In the genomic region with DNA sequence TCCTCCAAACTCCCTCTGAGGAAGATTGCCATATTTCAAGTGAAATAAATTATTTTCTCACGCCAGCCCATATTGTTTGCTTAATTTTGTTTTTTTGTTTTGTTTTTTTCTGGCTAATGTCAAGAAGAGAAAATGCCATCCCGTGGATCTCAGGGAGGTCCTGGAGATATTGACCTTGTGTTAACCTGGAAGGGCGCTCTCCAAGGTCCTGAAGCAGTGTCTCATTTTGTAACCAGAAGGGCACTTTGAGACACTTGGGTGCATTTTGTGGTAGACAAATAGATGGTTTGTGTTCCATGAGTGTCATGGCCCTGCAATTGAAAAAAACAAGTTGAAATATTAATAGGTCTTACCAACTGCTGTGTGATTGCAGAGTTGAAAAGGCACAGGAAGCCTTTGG, we compare ENCODE assay signal across 11 cellular contexts.
DNase-seq lines count a peak whose midpoint lies in the region; ATAC-seq and TF ChIP-seq lines count a peak whose summit lies in the region.
"Had no signal": no experiment of that assay in that cellular context is flagged by ENCODE, and none has a peak within 500 bp of the region (broad histone marks: within the 10 kb centered on the region; RNA-seq: fewer than 3 reads in every experiment).

No MANE protein-coding gene starts in this region.

- H3K36me3 ChIP-seq in uterus (no peaks in the 10 kb centered on the region), tibial artery (no peaks in the 10 kb centered on the region)

- no peaks in the 10 kb centered on the region for H3K36me3 Mint-ChIP-seq in stimulated activated effector memory CD8-positive, alpha-beta T cell treated with anti-CD3 and anti-CD28 coated beads, Interleukin-12 subunit alpha, Interleukin-12 subunit beta, amount 100 ng/mL, for 72 hours
- H3K36me3 Mint-ChIP-seq: CD4-positive, alpha-beta memory T cell had no signal

- no peaks in the 10 kb centered on the region for H3K4me1 Mint-ChIP-seq in stimulated activated naive CD8-positive, alpha-beta T cell treated with anti-CD3 and anti-CD28 coated beads, Interleukin-15, amount 100 ng/mL, for 72 hours
- no peaks in the 10 kb centered on the region for H3K4me1 Mint-ChIP-seq in stimulated activated effector memory CD8-positive, alpha-beta T cell treated with anti-CD3 and anti-CD28 coated beads, Interleukin-12 subunit alpha, Interleukin-12 subunit beta, amount 100 ng/mL, for 72 hours
- H3K4me1 Mint-ChIP-seq: CD4-positive, alpha-beta memory T cell had no signal

- H3K4me3 ChIP-seq in epithelial cell of esophagus (ENCODE audit: low read length): no peak overlapping the region
- H3K4me3 ChIP-seq in uterus: no peak overlapping the region
- H3K4me3 ChIP-seq in tibial artery: no peak overlapping the region
- H3K4me3 ChIP-seq: dorsolateral prefrontal cortex had no signal

- H3K9me3 ChIP-seq in uterus (no peaks in the 10 kb centered on the region), tibial artery (no peaks in the 10 kb centered on the region)

- peak; percentile 6 for DNase-seq in stimulated activated naive CD8-positive, alpha-beta T cell treated with anti-CD3 and anti-CD28 coated beads, Interleukin-15, Interleukin-2, amounts not matched to agents 100 U/mL and 50 U/mL, for 24 hours
- DNase-seq in stimulated activated naive CD8-positive, alpha-beta T cell treated with anti-CD3 and anti-CD28 coated beads, Interleukin-15, amount 100 ng/mL, for 72 hours: no peak
- DNase-seq in NAMALWA (ENCODE audit: low spot score) (peak; percentile 16), epithelial cell of esophagus (ENCODE audit: low read depth) (peak; percentile 2), uterus (no peak), tibial artery (no peak)
- no peak for DNase-seq in stimulated activated effector memory CD8-positive, alpha-beta T cell treated with anti-CD3 and anti-CD28 coated beads, Interleukin-12 subunit alpha, Interleukin-12 subunit beta, amount 100 ng/mL, for 72 hours (ENCODE audit: low spot score in 2 of 2)
- DNase-seq: CD4-positive, alpha-beta memory T cell; dorsolateral prefrontal cortex; NCI-H2029 treated with DMSO at 0.1 percent for 48 hours had no signal

- H3K27ac Mint-ChIP-seq in stimulated activated naive CD8-positive, alpha-beta T cell treated with anti-CD3 and anti-CD28 coated beads, Interleukin-15, amount 100 ng/mL, for 72 hours: no peak overlapping the region
- H3K27ac Mint-ChIP-seq in stimulated activated effector memory CD8-positive, alpha-beta T cell treated with anti-CD3 and anti-CD28 coated beads, Interleukin-12 subunit alpha, Interleukin-12 subunit beta, amount 100 ng/mL, for 72 hours: no peak overlapping the region
- H3K27ac Mint-ChIP-seq: CD4-positive, alpha-beta memory T cell had no signal

- peaks cover 8 to 31% of the 10 kb centered on the region in 2 donors for H3K9me3 Mint-ChIP-seq in stimulated activated naive CD8-positive, alpha-beta T cell treated with anti-CD3 and anti-CD28 coated beads, Interleukin-15, amount 100 ng/mL, for 72 hours
- H3K9me3 Mint-ChIP-seq in stimulated activated effector memory CD8-positive, alpha-beta T cell treated with anti-CD3 and anti-CD28 coated beads, Interleukin-12 subunit alpha, Interleukin-12 subunit beta, amount 100 ng/mL, for 72 hours: no peaks in the 10 kb centered on the region

- ATAC-seq in stimulated activated naive CD8-positive, alpha-beta T cell treated with anti-CD3 and anti-CD28 coated beads, Interleukin-15, Interleukin-2, amounts not matched to agents 100 U/mL and 50 U/mL, for 24 hours: no peak
- ATAC-seq in stimulated activated naive CD8-positive, alpha-beta T cell treated with anti-CD3 and anti-CD28 coated beads, Interleukin-15, amount 100 ng/mL, for 72 hours: no peak
- no peak for ATAC-seq in stimulated activated effector memory CD8-positive, alpha-beta T cell treated with anti-CD3 and anti-CD28 coated beads, Interleukin-12 subunit alpha, Interleukin-12 subunit beta, amount 100 ng/mL, for 72 hours
- ATAC-seq in GM19397 (IDR thresholded peaks at IDR 0.05; ENCODE audit: unreplicated experiment): no peak

- no peak for TF ChIP-seq POLR2A in uterus (IDR thresholded peaks at IDR 0.05)

- H3K27me3 Mint-ChIP-seq in stimulated activated naive CD8-positive, alpha-beta T cell treated with anti-CD3 and anti-CD28 coated beads, Interleukin-15, amount 100 ng/mL, for 72 hours: no peaks in the 10 kb centered on the region

- TF ChIP-seq CTCF in epithelial cell of esophagus (IDR thresholded peaks at IDR 0.05; ENCODE audit: insufficient read depth, low read depth, low read length, missing control alignments) (no peak), uterus (IDR thresholded peaks at IDR 0.05) (no peak), tibial artery (IDR thresholded peaks at IDR 0.05) (no peak)

- H3K27me3 ChIP-seq in uterus (no peaks in the 10 kb centered on the region), tibial artery (no peaks in the 10 kb centered on the region)
- H3K27me3 ChIP-seq: dorsolateral prefrontal cortex had no signal

- no peak overlapping the region for H3K27ac ChIP-seq in uterus
- H3K27ac ChIP-seq in tibial artery: no peak overlapping the region
- H3K27ac ChIP-seq: dorsolateral prefrontal cortex had no signal

- no peak overlapping the region for H3K4me3 Mint-ChIP-seq in stimulated activated naive CD8-positive, alpha-beta T cell treated with anti-CD3 and anti-CD28 coated beads, Interleukin-15, amount 100 ng/mL, for 72 hours
- no peak overlapping the region for H3K4me3 Mint-ChIP-seq in stimulated activated effector memory CD8-positive, alpha-beta T cell treated with anti-CD3 and anti-CD28 coated beads, Interleukin-12 subunit alpha, Interleukin-12 subunit beta, amount 100 ng/mL, for 72 hours
- H3K4me3 Mint-ChIP-seq: CD4-positive, alpha-beta memory T cell had no signal

- intact Hi-C loops in uterus (cut with DNase I; ENCODE audit: low total_unique reads) (no loop called here), tibial artery (cut with DNase I; ENCODE audit: low total_unique reads) (no loop called here)

- H3K4me1 ChIP-seq in uterus (no peaks in the 10 kb centered on the region), tibial artery (no peaks in the 10 kb centered on the region)

Comparison
In these comparisons a context has a peak if more than half of its experiments do, and no peak if none do; other contexts are left out.
1. DNase-seq: peak in stimulated activated naive CD8-positive, alpha-beta T cell treated with anti-CD3 and anti-CD28 coated beads, Interleukin-15, Interleukin-2, amounts not matched to agents 100 U/mL and 50 U/mL, for 24 hours (single experiment), NAMALWA (single experiment) and epithelial cell of esophagus (single experiment); none in stimulated activated naive CD8-positive, alpha-beta T cell treated with anti-CD3 and anti-CD28 coated beads, Interleukin-15, amount 100 ng/mL, for 72 hours (0 of 2), stimulated activated effector memory CD8-positive, alpha-beta T cell treated with anti-CD3 and anti-CD28 coated beads, Interleukin-12 subunit alpha, Interleukin-12 subunit beta, amount 100 ng/mL, for 72 hours (0 of 2), uterus (0 of 2) and tibial artery (0 of 2).